In the genomic region with DNA sequence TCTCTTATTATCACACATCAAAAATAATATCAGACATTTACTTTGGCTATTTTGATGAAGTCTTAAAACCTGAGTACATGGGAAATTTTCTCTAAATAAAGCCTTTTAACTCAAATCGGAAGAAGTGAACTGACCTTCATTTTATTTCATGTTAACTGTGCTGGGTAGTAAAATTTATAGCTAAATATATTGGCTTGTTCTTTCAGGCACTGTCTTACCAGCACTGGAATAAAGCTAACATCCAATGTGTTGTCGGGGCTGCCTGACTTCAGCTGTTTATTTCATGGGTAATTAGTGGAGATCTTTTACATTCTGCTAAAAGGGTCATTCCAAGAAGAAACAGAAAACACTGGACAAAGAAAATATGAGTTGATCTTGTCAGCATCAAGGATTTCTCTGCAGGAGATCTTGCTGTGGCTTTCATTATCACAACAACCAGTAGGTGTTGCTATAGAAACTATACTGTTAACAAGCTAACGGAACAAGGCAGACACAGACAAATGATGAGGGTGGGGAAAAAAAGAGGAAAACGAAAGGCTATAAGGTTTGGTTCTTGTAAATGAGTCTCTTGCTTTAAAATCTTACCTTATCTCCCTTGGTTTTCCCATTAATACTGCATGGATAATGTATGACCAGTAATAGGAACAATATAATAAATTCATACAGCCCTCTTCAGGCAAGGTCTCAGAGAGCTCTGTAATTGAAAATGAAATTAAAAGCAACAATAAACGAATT, we compare ENCODE assay signal across 8 cellular contexts.
A peak's percentile ranks its signal among the peaks of the same experiment; 100 is the strongest.
DNase-seq lines count a peak whose midpoint lies in the region; ATAC-seq and TF ChIP-seq lines count a peak whose summit lies in the region.

No MANE protein-coding gene starts in this region.

- H3K36me3 ChIP-seq in left ventricle myocardium inferior = no peaks in the 10 kb centered on the region
- no peaks in the 10 kb centered on the region for H3K36me3 ChIP-seq in lower lobe of right lung

- no peaks in the 10 kb centered on the region for H3K9me3 ChIP-seq in left ventricle myocardium inferior (replicated peaks)
- no peaks in the 10 kb centered on the region for H3K9me3 ChIP-seq in lower lobe of right lung

- no peak overlapping the region for H3K27ac ChIP-seq in left ventricle myocardium inferior (replicated peaks)
- no peak overlapping the region for H3K27ac ChIP-seq in lower lobe of right lung

- no peak for TF ChIP-seq CTCF in endothelial cell (IDR thresholded peaks at IDR 0.05; ENCODE audit: unreplicated experiment)
- no peak for TF ChIP-seq CTCF in left ventricle myocardium inferior (IDR thresholded peaks at IDR 0.05; ENCODE audit: borderline replicate concordance)
- TF ChIP-seq CTCF in lower lobe of right lung (IDR thresholded peaks at IDR 0.05) = no peak

- peaks cover 9% of the 10 kb centered on the region for H3K4me1 Mint-ChIP-seq in endothelial cell (ENCODE audit: unreplicated experiment)

- no peaks in the 10 kb centered on the region for H3K4me1 ChIP-seq in left ventricle myocardium inferior
- no peaks in the 10 kb centered on the region for H3K4me1 ChIP-seq in lower lobe of right lung

- no peak overlapping the region for H3K4me3 Mint-ChIP-seq in endothelial cell (ENCODE audit: unreplicated experiment)

- H3K27me3 Mint-ChIP-seq in endothelial cell (ENCODE audit: unreplicated experiment) = peaks cover 4% of the 10 kb centered on the region

- H3K9me3 Mint-ChIP-seq in endothelial cell (ENCODE audit: unreplicated experiment) = no peaks in the 10 kb centered on the region

- intact Hi-C loops in left ventricle myocardium inferior (cut with micrococcal nuclease) (no loop called here), lower lobe of right lung (cut with DNase I) (no loop called here)

- peak overlapping the region; percentile 89 for H3K27ac Mint-ChIP-seq in endothelial cell (ENCODE audit: unreplicated experiment)

- DNase-seq in COLO829 (ENCODE audit: low spot score) (peak; percentile 51), NCI-H82 treated with DMSO at 0.1 percent for 48 hours (lab: John Stamatoyannopoulos, UW; ENCODE audit: unreplicated experiment) (peak; percentile 37), endothelial cell (ENCODE audit: low spot score) (no peak), cortex of kidney (lab: John Stamatoyannopoulos, UW) (no peak), left ventricle myocardium inferior (no peak), lower lobe of right lung (no peak)

- H3K4me3 ChIP-seq in left ventricle myocardium inferior (no peak overlapping the region), lower lobe of right lung (no peak overlapping the region)

- no peaks in the 10 kb centered on the region for H3K36me3 Mint-ChIP-seq in endothelial cell (ENCODE audit: low read depth, unreplicated experiment)

- peak; percentile 96 for ATAC-seq in GM19372 (IDR thresholded peaks at IDR 0.05; ENCODE audit: low read depth, unreplicated experiment)
- peak; percentile 90 for ATAC-seq in HG03196 (IDR thresholded peaks at IDR 0.05; ENCODE audit: unreplicated experiment)
- no peak for ATAC-seq in lower lobe of right lung

- no peaks in the 10 kb centered on the region for H3K27me3 ChIP-seq in left ventricle myocardium inferior (ENCODE audit: low read depth)
- H3K27me3 ChIP-seq in lower lobe of right lung (ENCODE audit: low read depth) = no peaks in the 10 kb centered on the region

Comparison
In these comparisons a context has a peak if more than half of its experiments do, and no peak if none do; other contexts are left out.
1. DNase-seq: peak in COLO829 (single experiment) and NCI-H82 treated with DMSO at 0.1 percent for 48 hours (single experiment); none in endothelial cell (single experiment), cortex of kidney (single experiment), left ventricle myocardium inferior (single experiment) and lower lobe of right lung (single experiment).
2. ATAC-seq: peak in GM19372 (single experiment) and HG03196 (single experiment); none in lower lobe of right lung (0 of 2).